Comparison of ENCODE assay signal across 1 cellular context in genomic region chr17:29956225-29956624, GRCh38.
TF ChIP-seq lines count a peak whose summit lies in the region.

No MANE protein-coding gene starts in this region.

TF ChIP-seq in HepG2, 621 proteins besides CTCF, POLR2A, EP300 and RAD21 (continued from another document):
- TF ChIP-seq ZBTB2 (CRISPR knock-in tag; IDR thresholded peaks at IDR 0.05; ENCODE audit: low read depth) (no peak), AHR (CRISPR knock-in tag; IDR thresholded peaks at IDR 0.05) (no peak)
